ENCODE assay signal across 1 cellular context in genomic region chr1:179816196-179816960, GRCh38.
TF ChIP-seq lines count a peak whose summit lies in the region.

No MANE protein-coding gene starts in this region.

TF ChIP-seq in WTC11, 78 proteins besides CTCF, POLR2A, EP300 and RAD21 (continued from another document):
- no peak for TF ChIP-seq STAT6 (CRISPR knock-in tag; conservative IDR thresholded peaks at IDR 0.05; ENCODE audit: low read depth)
- no peak for TF ChIP-seq SOX15 (CRISPR knock-in tag; IDR thresholded peaks at IDR 0.05)
- TF ChIP-seq ZNF263 (CRISPR knock-in tag; IDR thresholded peaks at IDR 0.05; ENCODE audit: low read depth), result no peak
- TF ChIP-seq MAX (CRISPR knock-in tag; IDR thresholded peaks at IDR 0.05), result no peak
- no peak for TF ChIP-seq TCF7 (CRISPR knock-in tag; IDR thresholded peaks at IDR 0.05; ENCODE audit: low read depth)
- TF ChIP-seq ERG (CRISPR knock-in tag; IDR thresholded peaks at IDR 0.05), result no peak
- TF ChIP-seq TEAD1 (CRISPR knock-in tag; IDR thresholded peaks at IDR 0.05), result no peak
- TF ChIP-seq FOXJ3 (CRISPR knock-in tag; IDR thresholded peaks at IDR 0.05; ENCODE audit: borderline replicate concordance), result no peak
- no peak for TF ChIP-seq NR1H2 (CRISPR knock-in tag; IDR thresholded peaks at IDR 0.05)
- no peak for TF ChIP-seq ZMAT4 (CRISPR knock-in tag; IDR thresholded peaks at IDR 0.05)
- no peak for TF ChIP-seq CDX4 (CRISPR knock-in tag; IDR thresholded peaks at IDR 0.05; ENCODE audit: borderline replicate concordance)
- no peak for TF ChIP-seq ATF2 (CRISPR knock-in tag; IDR thresholded peaks at IDR 0.05; ENCODE audit: borderline replicate concordance, low read depth)
- no peak for TF ChIP-seq NR2C2 (CRISPR knock-in tag; IDR thresholded peaks at IDR 0.05)
- no peak for TF ChIP-seq ZNF416 (CRISPR knock-in tag; IDR thresholded peaks at IDR 0.05)
- TF ChIP-seq E2F1 (CRISPR knock-in tag; IDR thresholded peaks at IDR 0.05), result no peak
